Comparison of ENCODE assay signal across 31 cellular contexts in the genomic region with DNA sequence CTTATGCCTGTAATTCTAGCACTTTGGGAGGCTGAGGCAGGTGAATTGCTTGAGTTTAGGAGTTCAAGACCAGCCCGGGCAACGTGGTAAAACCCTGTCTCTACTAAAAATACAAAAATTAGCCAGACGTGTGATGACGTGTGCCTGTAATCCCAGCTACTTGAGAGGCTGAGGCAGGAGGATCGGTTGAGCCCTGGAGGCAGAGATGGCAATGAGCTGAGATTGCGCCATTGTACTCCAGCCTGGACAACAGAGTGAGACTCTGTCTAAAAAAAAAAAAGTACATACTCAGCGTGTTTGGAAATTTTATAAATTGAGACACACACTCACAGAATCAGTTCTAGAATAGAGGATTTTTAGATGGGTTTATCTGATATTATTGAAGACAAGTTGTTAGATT. TPM values are rescaled to one million over a fixed set of nuclear protein-coding genes. Genes with fewer than 3 reads are reported as not detected.
"Had no signal": no experiment of that assay in that cellular context is flagged by ENCODE, and none has a peak within 500 bp of the region (broad histone marks: within the 10 kb centered on the region; RNA-seq: fewer than 3 reads in every experiment).

No MANE protein-coding gene starts in this region.

- H3K27ac ChIP-seq: neural progenitor cell, ovary, parathyroid adenoma, psoas muscle, right lobe of liver, sigmoid colon, suprapubic skin, testis, tibial artery, transverse colon, vagina had no signal

- H3K4me1 ChIP-seq: neural progenitor cell, parathyroid adenoma, psoas muscle, right lobe of liver, sigmoid colon, suprapubic skin, testis, tibial artery, transverse colon, vagina had no signal

- H3K4me2 ChIP-seq: neural progenitor cell had no signal

- H3K4me3 ChIP-seq: neural progenitor cell, ovary, psoas muscle, right lobe of liver, sigmoid colon, suprapubic skin, testis, tibial artery, transverse colon, vagina had no signal

- H3K27me3 ChIP-seq: neural progenitor cell, ovary, right lobe of liver, sigmoid colon, suprapubic skin, testis, tibial artery, transverse colon, vagina had no signal

- H3K4me1 Mint-ChIP-seq: nephron; neural progenitor cell; stimulated activated memory B cell treated with anti-CD40 and anti-IgM and Interleukin-4, amounts not matched to agents 10 μg/mL and 1 μg/mL and 100 μg/mL, for 72 hours had no signal

- ATAC-seq: naive thymus-derived CD4-positive, alpha-beta T cell; natural killer cell; psoas muscle; right cardiac atrium; right lobe of liver; stimulated activated memory B cell treated with anti-CD40 and anti-IgM and Interleukin-4, amounts not matched to agents 10 μg/mL and 1 μg/mL and 100 μg/mL, for 72 hours; stimulated activated naive CD8-positive, alpha-beta T cell treated with anti-CD3 and anti-CD28 coated beads, Interleukin-15, amount 100 ng/mL, for 72 hours; stimulated activated naive CD8-positive, alpha-beta T cell treated with anti-CD3 and anti-CD28 coated beads, Interleukin-15, Interleukin-2, amounts not matched to agents 100 U/mL and 50 U/mL, for 24 hours had no signal

- H3K27ac Mint-ChIP-seq: naive thymus-derived CD4-positive, alpha-beta T cell; natural killer cell; nephron; neural progenitor cell; progenitor cell of endocrine pancreas; stimulated activated memory B cell treated with anti-CD40 and anti-IgM and Interleukin-4, amounts not matched to agents 10 μg/mL and 1 μg/mL and 100 μg/mL, for 72 hours; stimulated activated naive CD8-positive, alpha-beta T cell treated with anti-CD3 and anti-CD28 coated beads, Interleukin-15, amount 100 ng/mL, for 72 hours had no signal

- DNase-seq: naive thymus-derived CD4-positive, alpha-beta T cell; natural killer cell; occipital lobe; ovary; posterior cingulate gyrus; psoas muscle; right cardiac atrium; right lobe of liver; sigmoid colon; small intestine; stimulated activated CD4-positive, alpha-beta T cell treated with anti-CD3 and anti-CD28 coated beads, Interleukin-12 subunit alpha, Interleukin-12 subunit beta, amount 100 ng/mL, for 4 hours; stimulated activated CD4-positive, alpha-beta T cell treated with anti-CD3 and anti-CD28 coated beads, Interleukin-1b, Interleukin-23, amount 100 ng/mL, for 48 hours; stimulated activated CD4-positive, alpha-beta T cell treated with anti-CD3 and anti-CD28 coated beads, Interleukin-4, amount 100 ng/mL, for 1 hour; stimulated activated CD4-positive, alpha-beta T cell treated with anti-CD3 and anti-CD28 coated beads, Interleukin-4, amount 100 ng/mL, for 4 hours; stimulated activated CD8-positive, alpha-beta memory T cell treated with anti-CD3 and anti-CD28 coated beads, Interleukin-4, amount 100 ng/mL, for 48 hours; stimulated activated naive CD4-positive, alpha-beta T cell; stimulated activated naive CD8-positive, alpha-beta T cell treated with anti-CD3 and anti-CD28 coated beads, Interleukin-15, amount 100 ng/mL, for 72 hours; stimulated activated naive CD8-positive, alpha-beta T cell treated with anti-CD3 and anti-CD28 coated beads, Interleukin-15, Interleukin-2, amounts not matched to agents 100 U/mL and 50 U/mL, for 24 hours; substantia nigra; testis; transverse colon had no signal

- H3K9me3 ChIP-seq: ovary, psoas muscle, right lobe of liver, sigmoid colon, suprapubic skin, testis, tibial artery, transverse colon, vagina had no signal

- H3K79me2 ChIP-seq: parathyroid adenoma had no signal

- H3K9ac ChIP-seq: neural progenitor cell, parathyroid adenoma had no signal

- H3K9me3 Mint-ChIP-seq: natural killer cell; nephron; neural progenitor cell; stimulated activated memory B cell treated with anti-CD40 and anti-IgM and Interleukin-4, amounts not matched to agents 10 μg/mL and 1 μg/mL and 100 μg/mL, for 72 hours; stimulated activated naive CD8-positive, alpha-beta T cell treated with anti-CD3 and anti-CD28 coated beads, Interleukin-15, amount 100 ng/mL, for 72 hours had no signal

- FAIRE-seq: small intestine, urothelium cell line had no signal

- H3K36me3 ChIP-seq: neural progenitor cell, ovary, right lobe of liver, sigmoid colon, suprapubic skin, transverse colon had no signal

- H2AFZ ChIP-seq: neural progenitor cell, parathyroid adenoma had no signal

- H3K36me3 Mint-ChIP-seq: naive thymus-derived CD4-positive, alpha-beta T cell; natural killer cell; neural progenitor cell; stimulated activated memory B cell treated with anti-CD40 and anti-IgM and Interleukin-4, amounts not matched to agents 10 μg/mL and 1 μg/mL and 100 μg/mL, for 72 hours had no signal

- H3K4me3 Mint-ChIP-seq: naive thymus-derived CD4-positive, alpha-beta T cell; natural killer cell; nephron; neural progenitor cell; stimulated activated memory B cell treated with anti-CD40 and anti-IgM and Interleukin-4, amounts not matched to agents 10 μg/mL and 1 μg/mL and 100 μg/mL, for 72 hours; stimulated activated naive CD8-positive, alpha-beta T cell treated with anti-CD3 and anti-CD28 coated beads, Interleukin-15, amount 100 ng/mL, for 72 hours had no signal

RNA-seq across cellular contexts. Expression of gene EFHD1, which starts 46.6 kb away (rescaled TPM):
- polyA plus RNA-seq: neural cell had no signal
